16 cellular contexts compared by ENCODE assay signal in the genomic region with DNA sequence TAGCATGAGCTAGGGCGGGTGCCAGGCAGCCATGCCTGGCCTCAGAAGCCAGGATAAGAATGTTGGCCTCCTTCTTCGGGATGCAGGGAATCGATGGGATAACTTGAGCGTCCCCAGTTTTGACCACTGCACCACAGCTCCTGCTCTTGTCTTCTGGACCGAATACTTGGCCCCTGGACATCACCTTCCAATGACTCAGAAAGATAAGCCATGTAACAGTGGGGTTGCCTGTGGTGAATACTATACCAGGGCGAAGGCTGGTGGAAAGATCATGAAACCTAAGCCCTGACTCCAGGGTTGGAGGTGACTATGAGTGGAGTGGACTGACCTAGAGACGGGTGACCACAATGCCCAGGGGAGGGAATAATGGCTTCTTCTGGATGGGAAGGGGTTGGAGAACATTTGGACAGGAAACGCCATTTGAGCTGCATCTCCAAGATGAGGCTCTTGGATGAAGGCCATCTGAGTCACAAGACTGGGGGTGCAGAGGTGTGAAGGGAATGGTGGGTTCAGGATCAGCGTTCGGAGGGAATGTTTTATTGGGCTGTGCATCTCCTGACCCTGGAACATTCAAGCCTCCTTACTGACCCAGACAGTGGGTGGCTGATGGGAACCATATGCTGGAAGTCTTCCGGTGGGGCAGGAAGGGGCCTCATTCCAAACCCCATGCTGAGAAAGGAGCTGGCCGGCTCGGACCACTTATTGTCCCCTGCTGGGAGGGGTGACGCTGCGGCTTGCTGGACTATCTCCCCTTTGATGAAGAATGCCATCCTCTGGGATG. TPM values are rescaled to one million over a fixed set of nuclear protein-coding genes. Genes with fewer than 3 reads are reported as not detected.
DNase-seq lines count a peak whose midpoint lies in the region; ATAC-seq and TF ChIP-seq lines count a peak whose summit lies in the region.
"Had no signal": no experiment of that assay in that cellular context is flagged by ENCODE, and none has a peak within 500 bp of the region (broad histone marks: within the 10 kb centered on the region; RNA-seq: fewer than 3 reads in every experiment).

No MANE protein-coding gene starts in this region.

- no peaks in the 10 kb centered on the region for H3K27me3 Mint-ChIP-seq in activated T-cell treated with anti-CD3 and anti-CD28 coated beads, Interleukin-2, amount 50 U/mL, for 24 hours
- no peaks in the 10 kb centered on the region for H3K27me3 Mint-ChIP-seq in activated CD8-positive, alpha-beta T cell treated with anti-CD3 and anti-CD28 coated beads for 36 hours
- H3K27me3 Mint-ChIP-seq: central memory CD8-positive, alpha-beta T cell had no signal

- H3K36me3 ChIP-seq in prostate gland = no peaks in the 10 kb centered on the region
- H3K36me3 ChIP-seq in vagina = no peaks in the 10 kb centered on the region
- H3K36me3 ChIP-seq: thyroid gland had no signal

- 68% methylated on average over 15 of the region's 15 CpGs for WGBS in prostate gland

- TF ChIP-seq POLR2A in prostate gland (IDR thresholded peaks at IDR 0.05) = no peak
- TF ChIP-seq POLR2A in vagina (IDR thresholded peaks at IDR 0.05) = no peak

- peaks cover 8% of the 10 kb centered on the region for H3K4me1 Mint-ChIP-seq in activated T-cell treated with anti-CD3 and anti-CD28 coated beads, Interleukin-2, amount 50 U/mL, for 24 hours (ENCODE audit: low read depth)
- H3K4me1 Mint-ChIP-seq in activated CD8-positive, alpha-beta T cell treated with anti-CD3 and anti-CD28 coated beads for 36 hours (ENCODE audit: low read depth) = peaks cover 6% of the 10 kb centered on the region

- ATAC-seq in Right ventricle myocardium inferior = peak; percentile 40
- no peak for ATAC-seq in activated CD8-positive, alpha-beta T cell treated with anti-CD3 and anti-CD28 coated beads for 36 hours

- POLR2A ChIA-PET in activated CD8-positive, alpha-beta T cell treated with anti-CD3 and anti-CD28 coated beads for 36 hours (lab: Charles Lee) = no interaction called here

- H3K4me1 ChIP-seq in prostate gland (replicated peaks) = no peaks in the 10 kb centered on the region
- H3K4me1 ChIP-seq in vagina = peaks cover 9% of the 10 kb centered on the region
- H3K4me1 ChIP-seq: thyroid gland had no signal

- H3K27ac Mint-ChIP-seq in activated T-cell treated with anti-CD3 and anti-CD28 coated beads, Interleukin-2, amount 50 U/mL, for 24 hours = no peak overlapping the region
- H3K27ac Mint-ChIP-seq in activated CD8-positive, alpha-beta T cell treated with anti-CD3 and anti-CD28 coated beads for 36 hours = no peak overlapping the region

- CTCF ChIA-PET in activated CD8-positive, alpha-beta T cell treated with anti-CD3 and anti-CD28 coated beads for 36 hours (lab: Charles Lee) = interaction anchor here (1.1 to 12.6 kb wide), 2 partner anchors 220 to 422 kb away, joined by 3 to 216 read pairs; no protein-coding TSS in a partner anchor

- H3K4me3 Mint-ChIP-seq in activated T-cell treated with anti-CD3 and anti-CD28 coated beads, Interleukin-2, amount 50 U/mL, for 24 hours = no peak overlapping the region
- H3K4me3 Mint-ChIP-seq in activated CD8-positive, alpha-beta T cell treated with anti-CD3 and anti-CD28 coated beads for 36 hours = no peak overlapping the region
- H3K4me3 Mint-ChIP-seq: central memory CD8-positive, alpha-beta T cell had no signal

- DNase-seq in Right ventricle myocardium inferior (ENCODE audit: missing footprints) = no peak
- no peak for DNase-seq in cardiac septum (ENCODE audit: low spot score)
- peak; percentile 46 to 57 for DNase-seq in foreskin fibroblast
- no peak for DNase-seq in prostate gland (ENCODE audit: low spot score)
- DNase-seq in vagina (ENCODE audit: extremely low spot score in 2 of 2) = peak; percentile 25 to 80
- no peak for DNase-seq in posterior vena cava (ENCODE audit: low spot score)
- no peak for DNase-seq in activated T-cell treated with anti-CD3 and anti-CD28 coated beads, Interleukin-2, amount 50 U/mL, for 24 hours
- no peak for DNase-seq in activated CD8-positive, alpha-beta T cell treated with anti-CD3 and anti-CD28 coated beads for 36 hours
- DNase-seq: activated naive CD4-positive, alpha-beta T cell; NCI-H2081; stimulated activated CD4-positive, alpha-beta T cell treated with anti-CD3 and anti-CD28 coated beads, Interleukin-15, amount 100 ng/mL, for 24 hours; thyroid gland had no signal

- H3K9me3 Mint-ChIP-seq in activated T-cell treated with anti-CD3 and anti-CD28 coated beads, Interleukin-2, amount 50 U/mL, for 24 hours = no peaks in the 10 kb centered on the region
- no peaks in the 10 kb centered on the region for H3K9me3 Mint-ChIP-seq in activated CD8-positive, alpha-beta T cell treated with anti-CD3 and anti-CD28 coated beads for 36 hours
- H3K9me3 Mint-ChIP-seq: central memory CD8-positive, alpha-beta T cell had no signal

- H3K27ac ChIP-seq in prostate gland = peak overlapping the region; percentile 56 to 69
- peak overlapping the region; percentile 82 for H3K27ac ChIP-seq in vagina
- H3K27ac ChIP-seq: 22Rv1, VCaP had no signal

- H3K9me3 ChIP-seq in prostate gland = no peaks in the 10 kb centered on the region
- no peaks in the 10 kb centered on the region for H3K9me3 ChIP-seq in vagina
- H3K9me3 ChIP-seq: thyroid gland had no signal

- no peaks in the 10 kb centered on the region for H3K36me3 Mint-ChIP-seq in activated T-cell treated with anti-CD3 and anti-CD28 coated beads, Interleukin-2, amount 50 U/mL, for 24 hours (ENCODE audit: low read depth)
- H3K36me3 Mint-ChIP-seq in activated CD8-positive, alpha-beta T cell treated with anti-CD3 and anti-CD28 coated beads for 36 hours (ENCODE audit: low read depth) = no peaks in the 10 kb centered on the region

- no peaks in the 10 kb centered on the region for H3K27me3 ChIP-seq in prostate gland (replicated peaks; ENCODE audit: insufficient read depth)
- no peaks in the 10 kb centered on the region for H3K27me3 ChIP-seq in vagina
- H3K27me3 ChIP-seq: thyroid gland had no signal

- intact Hi-C loops in Right ventricle myocardium inferior (cut with DNase I) = loop anchor here (5.0 kb wide), 2 partner anchors 143 to 218 kb away; no protein-coding TSS in a partner anchor
- intact Hi-C loops in cardiac septum (cut with DNase I) = loop anchor here (5.0 kb wide), 2 partner anchors 218 to 273 kb away; a partner anchor contains a TSS
- intact Hi-C loops in prostate gland (cut with DNase I) = loop anchor here (1.0 to 5.0 kb wide), 3 partner anchors 143 to 273 kb away; no protein-coding TSS in a partner anchor
- intact Hi-C loops in vagina (cut with DNase I) = no loop called here
- intact Hi-C loops in posterior vena cava (cut with DNase I) = loop anchor here (5.0 kb wide), 3 partner anchors 143 to 428 kb away; a partner anchor contains a TSS
- intact Hi-C loops in activated CD8-positive, alpha-beta T cell treated with anti-CD3 and anti-CD28 coated beads for 36 hours (cut with micrococcal nuclease) = no loop called here

- no peak overlapping the region for H3K4me3 ChIP-seq in foreskin fibroblast (ENCODE audit: low read depth in 1 of 2, low read length in 2 of 2)
- H3K4me3 ChIP-seq in prostate gland = no peak overlapping the region
- no peak overlapping the region for H3K4me3 ChIP-seq in vagina
- H3K4me3 ChIP-seq: thyroid gland had no signal

- TF ChIP-seq CTCF in foreskin fibroblast (IDR thresholded peaks at IDR 0.05; ENCODE audit: low read depth, low read length) (no peak), prostate gland (IDR thresholded peaks at IDR 0.05) (no peak), vagina (IDR thresholded peaks at IDR 0.05) (no peak)
- TF ChIP-seq CTCF in activated CD8-positive, alpha-beta T cell treated with anti-CD3 and anti-CD28 coated beads for 36 hours (IDR thresholded peaks at IDR 0.05) = no peak

RNA-seq across cellular contexts. Expression of a gene that starts 18.5 kb away (rescaled TPM):
- total RNA-seq in Right ventricle myocardium inferior (not detected), cardiac septum (0.22 TPM), prostate gland (not detected), vagina (not detected), posterior vena cava (not detected)
- total RNA-seq in activated CD8-positive, alpha-beta T cell treated with anti-CD3 and anti-CD28 coated beads for 36 hours = not detected
- total RNA-seq: endothelial cell of umbilical vein had no signal

RNA-seq across cellular contexts. Expression of a gene that starts 30.0 kb away (rescaled TPM):
- total RNA-seq in Right ventricle myocardium inferior (15.6 TPM), cardiac septum (23.8 TPM), prostate gland (10 to 100 TPM in 1 of 2 donors, 1 to 10 TPM in 1; 8.8 to 12.6 TPM), vagina (8.1 TPM), posterior vena cava (1 to 10 TPM; 6.3 to 9.6 TPM)
- 1 to 10 TPM; 5.2 to 7.5 TPM for total RNA-seq in activated CD8-positive, alpha-beta T cell treated with anti-CD3 and anti-CD28 coated beads for 36 hours

Comparison
In these comparisons a context has a peak if more than half of its experiments do, and no peak if none do; other contexts are left out.
1. DNase-seq: peak in foreskin fibroblast (2 of 2) and vagina (2 of 2); none in Right ventricle myocardium inferior (single experiment), cardiac septum (single experiment), prostate gland (single experiment), posterior vena cava (single experiment), activated T-cell treated with anti-CD3 and anti-CD28 coated beads, Interleukin-2, amount 50 U/mL, for 24 hours (single experiment) and activated CD8-positive, alpha-beta T cell treated with anti-CD3 and anti-CD28 coated beads for 36 hours (single experiment).
2. intact Hi-C loops: an anchor here in Right ventricle myocardium inferior (5.0 kb wide), cardiac septum (5.0 kb wide), prostate gland (1.0 to 5.0 kb wide) and posterior vena cava (5.0 kb wide); none called in vagina and activated CD8-positive, alpha-beta T cell treated with anti-CD3 and anti-CD28 coated beads for 36 hours.